Comparison of ENCODE assay signal across 17 cellular contexts in genomic region chr5:5304361-5305035, GRCh38.
A peak's percentile ranks its signal among the peaks of the same experiment; 100 is the strongest.
DNase-seq lines count a peak whose midpoint lies in the region; FAIRE-seq and TF ChIP-seq lines count a peak whose summit lies in the region.
"Had no signal": no experiment of that assay in that cellular context is flagged by ENCODE, and none has a peak within 500 bp of the region (broad histone marks: within the 10 kb centered on the region; RNA-seq: fewer than 3 reads in every experiment).

No MANE protein-coding gene starts in this region.

- H3K4me1 Mint-ChIP-seq in mesothelial cell of epicardium = peaks cover 17% of the 10 kb centered on the region
- H3K4me1 Mint-ChIP-seq: activated CD4-positive, alpha-beta memory T cell treated with anti-CD3 and anti-CD28 coated beads, Interleukin-2, amount 10 ng/mL, durations not matched to agents 7 days and 5 days had no signal

- H3K9me3 Mint-ChIP-seq in mesothelial cell of epicardium = peaks cover 24% of the 10 kb centered on the region

- FAIRE-seq in D721Med (lab: Jason Lieb, UNC) = no peak

- peak; percentile 38 for DNase-seq in DMS79 treated with DMSO at 0.1 percent for 48 hours (lab: John Stamatoyannopoulos, UW)
- DNase-seq in HuH-7 (ENCODE audit: low spot score) = peak; percentile 23
- no peak for DNase-seq in mesothelial cell of epicardium (ENCODE audit: low spot score in 2 of 2, unreplicated experiment in 2 of 2)
- no peak for DNase-seq in stimulated activated CD4-positive, alpha-beta T cell treated with anti-CD3 and anti-CD28 coated beads, Interleukin-15, amount 100 ng/mL, for 24 hours
- no peak for DNase-seq in NCI-H226
- DNase-seq in D721Med (ENCODE audit: insufficient read length, low spot score) = no peak
- DNase-seq in AG20443 (ENCODE audit: low spot score) = no peak
- DNase-seq: activated CD4-positive, alpha-beta memory T cell treated with anti-CD3 and anti-CD28 coated beads, Interleukin-2, amount 10 ng/mL, durations not matched to agents 7 days and 5 days; DMS 273 treated with DMSO at 0.1 percent for 48 hours; NCI-H1092 treated with DMSO at 0.1 percent for 48 hours; NCI-H524 treated with DMSO at 0.1 percent for 48 hours; occipital lobe had no signal

- peak overlapping the region; percentile 25 for H3K27ac Mint-ChIP-seq in mesothelial cell of epicardium
- H3K27ac Mint-ChIP-seq: activated CD4-positive, alpha-beta memory T cell treated with anti-CD3 and anti-CD28 coated beads, Interleukin-2, amount 10 ng/mL, durations not matched to agents 7 days and 5 days; activated T-helper 1 cell treated with anti-CD3 and anti-CD28 coated beads, Interleukin-12 subunit alpha, Interleukin-12 subunit beta, Interleukin-2, Interleukin-4 antibody, amounts not matched to agents 30 ng/mL and 10 ng/mL and 1 ng/mL, durations not matched to agents 14 hours and 24 hours and 36 hours had no signal

- H3K4me3 Mint-ChIP-seq in mesothelial cell of epicardium = no peak overlapping the region
- H3K4me3 Mint-ChIP-seq: activated CD4-positive, alpha-beta memory T cell treated with anti-CD3 and anti-CD28 coated beads, Interleukin-2, amount 10 ng/mL, durations not matched to agents 7 days and 5 days; activated T-helper 1 cell treated with anti-CD3 and anti-CD28 coated beads, Interleukin-12 subunit alpha, Interleukin-12 subunit beta, Interleukin-2, Interleukin-4 antibody, amounts not matched to agents 30 ng/mL and 10 ng/mL and 1 ng/mL, durations not matched to agents 14 hours and 24 hours and 36 hours had no signal

- H3K36me3 Mint-ChIP-seq in mesothelial cell of epicardium = peaks cover 26% of the 10 kb centered on the region

- H3K27me3 Mint-ChIP-seq in mesothelial cell of epicardium (ENCODE audit: low read depth) = no peaks in the 10 kb centered on the region
- H3K27me3 Mint-ChIP-seq: activated CD4-positive, alpha-beta memory T cell treated with anti-CD3 and anti-CD28 coated beads, Interleukin-2, amount 10 ng/mL, durations not matched to agents 7 days and 5 days had no signal

- TF ChIP-seq CTCF in VCaP (conservative IDR thresholded peaks at IDR 0.05) = no peak
- TF ChIP-seq CTCF in mesothelial cell of epicardium (IDR thresholded peaks at IDR 0.05; ENCODE audit: unreplicated experiment) = no peak
- no peak for TF ChIP-seq CTCF in D721Med (IDR thresholded peaks at IDR 0.05; ENCODE audit: insufficient read depth, missing control alignments)

- peak overlapping the region; percentile 85 for H3K27ac ChIP-seq in VCaP
- H3K27ac ChIP-seq: hepatocyte, PC-9, tibial nerve had no signal

Comparison
In these comparisons a context has a peak if more than half of its experiments do, and no peak if none do; other contexts are left out.
1. DNase-seq: peak in DMS79 treated with DMSO at 0.1 percent for 48 hours (single experiment) and HuH-7 (single experiment); none in mesothelial cell of epicardium (0 of 2), stimulated activated CD4-positive, alpha-beta T cell treated with anti-CD3 and anti-CD28 coated beads, Interleukin-15, amount 100 ng/mL, for 24 hours (single experiment), NCI-H226 (single experiment), D721Med (single experiment) and AG20443 (single experiment).